Comparison of ENCODE assay signal across 20 cellular contexts in genomic region chr1:18262726-18263125, GRCh38.
"Had no signal": no experiment of that assay in that cellular context is flagged by ENCODE, and none has a peak within 500 bp of the region (broad histone marks: within the 10 kb centered on the region; RNA-seq: fewer than 3 reads in every experiment).

No MANE protein-coding gene starts in this region.

- H3K27me3 ChIP-seq: neutrophil, right lobe of liver had no signal

- H3K36me3 ChIP-seq: neutrophil, right lobe of liver had no signal

- ATAC-seq: left colon; left ventricle myocardium superior; natural killer cell treated with Interleukin-12 subunit alpha and Interleukin-12 subunit beta and Interleukin-15 and Interleukin-18, amount 100 ng/mL, for 72 hours; psoas muscle; right lobe of liver had no signal

- H3K27ac Mint-ChIP-seq: dendritic cell treated with granulocyte-macrophage colony-stimulating factor and Interleukin-4, amounts not matched to agents 40 ng/mL and 50 ng/mL, for 4 days; natural killer cell treated with Interleukin-12 subunit alpha and Interleukin-12 subunit beta and Interleukin-15 and Interleukin-18, amount 100 ng/mL, for 72 hours had no signal

- H3K27ac ChIP-seq: hepatocyte, neutrophil, psoas muscle, right lobe of liver had no signal

- DNase-seq: cerebellar nuclear complex; erythroblast; foreskin melanocyte; head of caudate nucleus; left colon; left ventricle myocardium superior; mesenchymal stem cell; midbrain; psoas muscle; retina; right lobe of liver; stimulated activated CD4-positive, alpha-beta T cell treated with anti-CD3 and anti-CD28 coated beads, Interleukin-1b, Interleukin-23, amount 100 ng/mL, for 48 hours; stimulated activated CD4-positive, alpha-beta T cell treated with anti-CD3 and anti-CD28 coated beads, Interleukin-4, amount 100 ng/mL, for 4 hours; stimulated activated naive CD4-positive, alpha-beta T cell; trophoblast cell had no signal

- H3K4me3 ChIP-seq: hepatocyte, lung, psoas muscle, right lobe of liver had no signal

- H3K9me3 ChIP-seq: neutrophil, psoas muscle, right lobe of liver had no signal

- H3K4me1 ChIP-seq: psoas muscle, right lobe of liver had no signal

- H3K4me2 ChIP-seq: hepatocyte had no signal

- H3K4me3 Mint-ChIP-seq: dendritic cell treated with granulocyte-macrophage colony-stimulating factor and Interleukin-4, amounts not matched to agents 40 ng/mL and 50 ng/mL, for 4 days; natural killer cell treated with Interleukin-12 subunit alpha and Interleukin-12 subunit beta and Interleukin-15 and Interleukin-18, amount 100 ng/mL, for 72 hours had no signal

- H3K79me2 ChIP-seq: hepatocyte had no signal

- H3K36me3 Mint-ChIP-seq: natural killer cell treated with Interleukin-12 subunit alpha and Interleukin-12 subunit beta and Interleukin-15 and Interleukin-18, amount 100 ng/mL, for 72 hours had no signal

- H3K9me3 Mint-ChIP-seq: dendritic cell treated with granulocyte-macrophage colony-stimulating factor and Interleukin-4, amounts not matched to agents 40 ng/mL and 50 ng/mL, for 4 days; natural killer cell treated with Interleukin-12 subunit alpha and Interleukin-12 subunit beta and Interleukin-15 and Interleukin-18, amount 100 ng/mL, for 72 hours had no signal

- H2AFZ ChIP-seq: hepatocyte had no signal
